ENCODE assay signal across 25 cellular contexts in the genomic region with DNA sequence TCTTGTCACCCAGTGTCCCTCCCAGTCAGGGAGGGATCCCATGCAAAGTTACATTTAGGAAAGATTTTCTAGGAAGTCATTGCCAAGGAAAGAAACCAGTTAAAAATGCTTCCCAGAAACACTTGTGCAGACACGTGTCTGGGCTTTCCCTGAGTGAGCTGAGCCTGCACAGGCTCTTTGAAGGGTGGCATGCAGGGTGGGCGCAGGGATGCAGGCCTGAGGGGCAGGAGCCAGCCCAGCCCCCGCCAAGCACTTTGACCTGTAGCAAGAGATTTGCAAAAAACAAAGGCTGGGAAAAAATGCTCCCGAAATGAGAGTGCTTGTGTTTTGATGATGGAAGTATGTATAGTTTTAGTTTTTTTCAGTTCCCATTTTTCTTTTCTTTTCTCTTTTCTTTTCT. TPM values are rescaled to one million over a fixed set of nuclear protein-coding genes. Genes with fewer than 3 reads are reported as not detected.
DNase-seq lines count a peak whose midpoint lies in the region; ATAC-seq and TF ChIP-seq lines count a peak whose summit lies in the region.
"Had no signal": no experiment of that assay in that cellular context is flagged by ENCODE, and none has a peak within 500 bp of the region (broad histone marks: within the 10 kb centered on the region; RNA-seq: fewer than 3 reads in every experiment).

No MANE protein-coding gene starts in this region.

- TF ChIP-seq CTCF in RWPE1 (conservative IDR thresholded peaks at IDR 0.05; ENCODE audit: low read depth) (no peak), dorsolateral prefrontal cortex (IDR thresholded peaks at IDR 0.05 in 54 of 56, conservative IDR thresholded peaks at IDR 0.05 in 2 of 56; ENCODE audit: low read depth in 1 of 56, partially characterized antibody in 56 of 56) (no peak), spleen (IDR thresholded peaks at IDR 0.05 in 8 of 11, conservative IDR thresholded peaks at IDR 0.05 in 3 of 11) (no peak), glutamatergic neuron (IDR thresholded peaks at IDR 0.05; ENCODE audit: partially characterized antibody, unreplicated experiment) (no peak)

- peaks cover 2% of the 10 kb centered on the region for H3K27me3 Mint-ChIP-seq in glutamatergic neuron (ENCODE audit: unreplicated experiment)
- H3K27me3 Mint-ChIP-seq in effector memory CD8-positive, alpha-beta T cell, result no peaks in the 10 kb centered on the region

- H3K4me3 ChIP-seq in BLaER1, result no peak overlapping the region
- H3K4me3 ChIP-seq in dorsolateral prefrontal cortex, result no peak overlapping the region
- no peak overlapping the region for H3K4me3 ChIP-seq in spleen
- no peak overlapping the region for H3K4me3 ChIP-seq in HAP-1
- H3K4me3 ChIP-seq: GM23248, MG63, SJSA1 had no signal

- peaks cover 92% of the 10 kb centered on the region for H3K4me1 ChIP-seq in BLaER1
- H3K4me1 ChIP-seq in spleen, result peaks cover 14 to 73% (median 45%) of the 10 kb centered on the region in 6 donors
- no peaks in the 10 kb centered on the region; the same call in 1 of the 2 replicates for H3K4me1 ChIP-seq in HAP-1

- no peaks in the 10 kb centered on the region for H3K36me3 Mint-ChIP-seq in glutamatergic neuron (ENCODE audit: unreplicated experiment)
- no peaks in the 10 kb centered on the region for H3K36me3 Mint-ChIP-seq in effector memory CD8-positive, alpha-beta T cell (ENCODE audit: insufficient read depth)

- in situ Hi-C loops in HAP-1 (cut with MboI; ENCODE audit: low sequenced_read_pairs), result no loop called here

- no peak overlapping the region for H3K27ac ChIP-seq in BLaER1
- peak overlapping the region; percentile 13; the same call in 1 of the 2 replicates for H3K27ac ChIP-seq in RWPE1
- peak overlapping the region; percentile 24 to 100 (median 97) for H3K27ac ChIP-seq in dorsolateral prefrontal cortex
- no peak overlapping the region for H3K27ac ChIP-seq in spleen
- H3K27ac ChIP-seq: GM23248, SJSA1 had no signal

- no peak overlapping the region for H3K4me3 Mint-ChIP-seq in glutamatergic neuron (ENCODE audit: unreplicated experiment)
- H3K4me3 Mint-ChIP-seq in effector memory CD8-positive, alpha-beta T cell, result no peak overlapping the region
- H3K4me3 Mint-ChIP-seq: CD8-positive, alpha-beta T cell had no signal

- H3K9me3 ChIP-seq in BLaER1, result no peaks in the 10 kb centered on the region
- no peaks in the 10 kb centered on the region for H3K9me3 ChIP-seq in spleen
- H3K9me3 ChIP-seq in HAP-1, result no peaks in the 10 kb centered on the region
- H3K9me3 ChIP-seq: Caco-2, MG63, SJSA1 had no signal

- CTCF ChIA-PET in RWPE1 (lab: Yijun Ruan, JAX), result interaction anchor here (0.6 kb wide), 1 partner anchor 1296 kb away, joined by 4 read pairs; no protein-coding TSS in a partner anchor

- no peak overlapping the region for H3K27ac Mint-ChIP-seq in glutamatergic neuron (ENCODE audit: unreplicated experiment)
- H3K27ac Mint-ChIP-seq in effector memory CD8-positive, alpha-beta T cell, result no peak overlapping the region
- H3K27ac Mint-ChIP-seq: CD8-positive, alpha-beta T cell had no signal

- intact Hi-C loops in dorsolateral prefrontal cortex (cut with DNase I), result no loop called here
- intact Hi-C loops in spleen (cut with DNase I; ENCODE audit: low total_unique reads), result no loop called here

- POLR2A ChIA-PET in RWPE1 (lab: Yijun Ruan, JAX; ENCODE audit: low non-redundant PET), result no interaction called here

- H3K36me3 ChIP-seq in BLaER1 (no peaks in the 10 kb centered on the region), spleen (peaks cover 0 to 39% (median 11%) of the 10 kb centered on the region in 6 donors), HAP-1 (replicated peaks) (peaks cover 27% of the 10 kb centered on the region)

- peaks cover 5% of the 10 kb centered on the region for H3K9me3 Mint-ChIP-seq in glutamatergic neuron (ENCODE audit: unreplicated experiment)
- no peaks in the 10 kb centered on the region for H3K9me3 Mint-ChIP-seq in effector memory CD8-positive, alpha-beta T cell
- H3K9me3 Mint-ChIP-seq: CD8-positive, alpha-beta T cell had no signal

- H3K27me3 ChIP-seq in BLaER1, result peaks cover 61% of the 10 kb centered on the region
- H3K27me3 ChIP-seq in dorsolateral prefrontal cortex, result no peaks in the 10 kb centered on the region
- peaks cover 0 to 37% (median 0%) of the 10 kb centered on the region in 7 donors for H3K27me3 ChIP-seq in spleen (replicated peaks in 1 of 7)
- no peaks in the 10 kb centered on the region for H3K27me3 ChIP-seq in HAP-1 (ENCODE audit: low read depth)
- H3K27me3 ChIP-seq: MG63, SJSA1 had no signal

- H3K9ac ChIP-seq in BLaER1, result no peak overlapping the region
- H3K9ac ChIP-seq: GM23248 had no signal

- 65 to 86% (median 85%) methylated on average over 4 of the region's 4 CpGs for WGBS in spleen, 5 donors

- H3K4me1 Mint-ChIP-seq in glutamatergic neuron (ENCODE audit: low read depth, unreplicated experiment), result no peaks in the 10 kb centered on the region
- H3K4me1 Mint-ChIP-seq in effector memory CD8-positive, alpha-beta T cell (ENCODE audit: low read depth in 2 of 2), result peaks cover 12 to 13% of the 10 kb centered on the region in 2 donors

- DNase-seq in RWPE1 (ENCODE audit: low spot score), result no peak
- peak in 4 of 10 donors; percentile 16 to 37 (median 20) for DNase-seq in dorsolateral prefrontal cortex
- peak; percentile 53 for DNase-seq in spleen
- DNase-seq in glutamatergic neuron, result no peak
- DNase-seq in HAP-1 (ENCODE audit: low spot score in 2 of 2), result no peak
- no peak for DNase-seq in effector memory CD8-positive, alpha-beta T cell
- DNase-seq: C1 segment of cervical spinal cord; Caco-2; CD8-positive, alpha-beta T cell; GM23248; HCEC 1CT; IMR-90; KG1; MG63; NCI-H1105 treated with DMSO at 0.1 percent for 48 hours; NCI-H146; NCI-H1930; NCI-H2107; NCI-H524 treated with DMSO at 0.1 percent for 48 hours; NCI-H774; PC-3; Right ventricle myocardium superior had no signal

- no peak for ATAC-seq in HG02870 (IDR thresholded peaks at IDR 0.05; ENCODE audit: unreplicated experiment)
- no peak for ATAC-seq in effector memory CD8-positive, alpha-beta T cell (replicated peaks)
- ATAC-seq: CD8-positive, alpha-beta T cell; PC-3 had no signal

- TF ChIP-seq POLR2A in spleen (IDR thresholded peaks at IDR 0.05), result no peak

- peak overlapping the region; percentile 35; the same call in 1 of the 2 replicates for H3K4me2 ChIP-seq in BLaER1

- peaks cover 30% of the 10 kb centered on the region for H4K20me1 ChIP-seq in BLaER1

RNA-seq across cellular contexts. Expression of gene B9D1, which starts 52.4 kb away (rescaled TPM):
- 10 to 100 TPM; 10.3 to 48.5 (median 28.0) TPM for total RNA-seq in dorsolateral prefrontal cortex
- total RNA-seq in spleen, result 10 to 100 TPM in 1 of 7 donors, 1 to 10 TPM in 6; 6.4 to 14.1 (median 7.3) TPM
- polyA plus RNA-seq in spleen, result 1 to 10 TPM; 4.3 to 8.1 (median 5.8) TPM
- 7.8 TPM for total RNA-seq in glutamatergic neuron (ENCODE audit: unreplicated experiment)

Comparison
In these comparisons a context has a peak if more than half of its experiments do, and no peak if none do; other contexts are left out.
1. H3K27ac ChIP-seq: peak in RWPE1 (single experiment) and dorsolateral prefrontal cortex (59 of 59); none in BLaER1 (single experiment) and spleen (0 of 8).